20 cellular contexts compared by ENCODE assay signal in genomic region chr4:152104846-152105462, GRCh38.
DNase-seq lines count a peak whose midpoint lies in the region; ATAC-seq and TF ChIP-seq lines count a peak whose summit lies in the region.
"Had no signal": no experiment of that assay in that cellular context is flagged by ENCODE, and none has a peak within 500 bp of the region (broad histone marks: within the 10 kb centered on the region; RNA-seq: fewer than 3 reads in every experiment).

No MANE protein-coding gene starts in this region.

- no peak overlapping the region for H3K4me3 Mint-ChIP-seq in activated CD8-positive, alpha-beta T cell treated with anti-CD3 and anti-CD28 coated beads for 36 hours
- H3K4me3 Mint-ChIP-seq in activated CD8-positive, alpha-beta T cell treated with anti-CD3 and anti-CD28 coated beads, Interleukin-2, amount 10 ng/mL, durations not matched to agents 7 days and 5 days: no peak overlapping the region
- H3K4me3 Mint-ChIP-seq in chondrocyte (ENCODE audit: unreplicated experiment) (no peak overlapping the region), neural progenitor cell (no peak overlapping the region)
- H3K4me3 Mint-ChIP-seq: memory B cell had no signal

- H3K27me3 ChIP-seq in Loucy (ENCODE audit: insufficient read depth, low read length, poor library complexity, severe bottlenecking) (no peaks in the 10 kb centered on the region), neural progenitor cell (no peaks in the 10 kb centered on the region)
- H3K27me3 ChIP-seq: esophagus squamous epithelium, right atrium auricular region, stomach, uterus had no signal

- H3K4me2 ChIP-seq in Loucy (ENCODE audit: low read depth, low read length, poor library complexity, severe bottlenecking) (no peak overlapping the region), neural progenitor cell (no peak overlapping the region)

- no peaks in the 10 kb centered on the region for H3K27me3 Mint-ChIP-seq in activated CD8-positive, alpha-beta T cell treated with anti-CD3 and anti-CD28 coated beads for 36 hours
- no peaks in the 10 kb centered on the region for H3K27me3 Mint-ChIP-seq in activated CD8-positive, alpha-beta T cell treated with anti-CD3 and anti-CD28 coated beads, Interleukin-2, amount 10 ng/mL, durations not matched to agents 7 days and 5 days (ENCODE audit: low read depth)
- no peaks in the 10 kb centered on the region for H3K27me3 Mint-ChIP-seq in chondrocyte (ENCODE audit: low read depth)
- H3K27me3 Mint-ChIP-seq in neural progenitor cell (ENCODE audit: insufficient read depth, low read depth): peaks cover 14% of the 10 kb centered on the region

- H3K9ac ChIP-seq in Loucy (ENCODE audit: low read depth, low read length, poor library complexity, severe bottlenecking) (peak overlapping the region; percentile 23), neural progenitor cell (no peak overlapping the region)

- H3K9me3 ChIP-seq in Loucy (ENCODE audit: insufficient read depth, low read depth, low read length) (no peaks in the 10 kb centered on the region), neural progenitor cell (ENCODE audit: low read depth) (no peaks in the 10 kb centered on the region)
- H3K9me3 ChIP-seq: A549, esophagus squamous epithelium, right atrium auricular region, stomach, uterus had no signal

- H3K4me3 ChIP-seq in Loucy (ENCODE audit: low read length, poor library complexity, severe bottlenecking) (no peak overlapping the region), neural progenitor cell (no peak overlapping the region)
- H3K4me3 ChIP-seq: A549, esophagus squamous epithelium, right atrium auricular region, stomach, uterus had no signal

- TF ChIP-seq CTCF in activated CD8-positive, alpha-beta T cell treated with anti-CD3 and anti-CD28 coated beads for 36 hours (IDR thresholded peaks at IDR 0.05): no peak
- TF ChIP-seq CTCF in Loucy (conservative IDR thresholded peaks at IDR 0.05; ENCODE audit: low read length): no peak
- no peak for TF ChIP-seq CTCF in chondrocyte (IDR thresholded peaks at IDR 0.05)
- no peak for TF ChIP-seq CTCF in neural progenitor cell (IDR thresholded peaks at IDR 0.05)

- POLR2A ChIA-PET in activated CD8-positive, alpha-beta T cell treated with anti-CD3 and anti-CD28 coated beads for 36 hours (lab: Charles Lee): interaction anchor here (1.1 kb wide), 1 partner anchor 1003 kb away, joined by 4 read pairs; no protein-coding TSS in a partner anchor
- POLR2A ChIA-PET in activated CD8-positive, alpha-beta T cell treated with anti-CD3 and anti-CD28 coated beads, Interleukin-2, amount 10 ng/mL, durations not matched to agents 7 days and 5 days (lab: Charles Lee): no interaction called here

- no peaks in the 10 kb centered on the region for H3K9me3 Mint-ChIP-seq in activated CD8-positive, alpha-beta T cell treated with anti-CD3 and anti-CD28 coated beads for 36 hours
- no peaks in the 10 kb centered on the region for H3K9me3 Mint-ChIP-seq in activated CD8-positive, alpha-beta T cell treated with anti-CD3 and anti-CD28 coated beads, Interleukin-2, amount 10 ng/mL, durations not matched to agents 7 days and 5 days (ENCODE audit: insufficient read depth)
- H3K9me3 Mint-ChIP-seq in chondrocyte (ENCODE audit: low read depth) (no peaks in the 10 kb centered on the region), neural progenitor cell (no peaks in the 10 kb centered on the region)

- no peaks in the 10 kb centered on the region for H3K9me2 ChIP-seq in Loucy (replicated peaks; ENCODE audit: low read depth, low read length)

- peaks cover 87% of the 10 kb centered on the region for H3K4me1 Mint-ChIP-seq in activated CD8-positive, alpha-beta T cell treated with anti-CD3 and anti-CD28 coated beads for 36 hours (ENCODE audit: low read depth)
- peaks cover 79% of the 10 kb centered on the region for H3K4me1 Mint-ChIP-seq in activated CD8-positive, alpha-beta T cell treated with anti-CD3 and anti-CD28 coated beads, Interleukin-2, amount 10 ng/mL, durations not matched to agents 7 days and 5 days (ENCODE audit: low read depth)
- peaks cover 48% of the 10 kb centered on the region for H3K4me1 Mint-ChIP-seq in chondrocyte (ENCODE audit: low read depth)
- H3K4me1 Mint-ChIP-seq in neural progenitor cell: peaks cover 43% of the 10 kb centered on the region

- H3K4me1 ChIP-seq in Loucy (ENCODE audit: insufficient read depth, low read length, poor library complexity, severe bottlenecking) (peaks cover 87% of the 10 kb centered on the region), neural progenitor cell (no peaks in the 10 kb centered on the region)
- H3K4me1 ChIP-seq: uterus had no signal

- H3F3A ChIP-seq in Loucy (ENCODE audit: low read depth) (peaks cover 10% of the 10 kb centered on the region), neural progenitor cell (ENCODE audit: low read depth) (no peaks in the 10 kb centered on the region)

- intact Hi-C loops in activated CD8-positive, alpha-beta T cell treated with anti-CD3 and anti-CD28 coated beads for 36 hours (cut with micrococcal nuclease): no loop called here

- H3K36me3 Mint-ChIP-seq in activated CD8-positive, alpha-beta T cell treated with anti-CD3 and anti-CD28 coated beads for 36 hours (ENCODE audit: low read depth): peaks cover 12% of the 10 kb centered on the region
- H3K36me3 Mint-ChIP-seq in activated CD8-positive, alpha-beta T cell treated with anti-CD3 and anti-CD28 coated beads, Interleukin-2, amount 10 ng/mL, durations not matched to agents 7 days and 5 days (ENCODE audit: low read depth): peaks cover 46% of the 10 kb centered on the region
- no peaks in the 10 kb centered on the region for H3K36me3 Mint-ChIP-seq in chondrocyte (ENCODE audit: low read depth)
- H3K36me3 Mint-ChIP-seq in neural progenitor cell: no peaks in the 10 kb centered on the region
- H3K36me3 Mint-ChIP-seq: memory B cell had no signal

- H3K79me2 ChIP-seq in Loucy (ENCODE audit: insufficient read depth, low read length) (no peaks in the 10 kb centered on the region; the same call in 1 of the 2 replicates), neural progenitor cell (ENCODE audit: low read depth) (no peaks in the 10 kb centered on the region)

- no peak for ATAC-seq in activated CD8-positive, alpha-beta T cell treated with anti-CD3 and anti-CD28 coated beads for 36 hours
- no peak for ATAC-seq in activated CD8-positive, alpha-beta T cell treated with anti-CD3 and anti-CD28 coated beads, Interleukin-2, amount 10 ng/mL, durations not matched to agents 7 days and 5 days

- no peaks in the 10 kb centered on the region for H3K36me3 ChIP-seq in Loucy (ENCODE audit: insufficient read depth, low read length)
- H3K36me3 ChIP-seq in neural progenitor cell: no peaks in the 10 kb centered on the region
- H3K36me3 ChIP-seq: esophagus squamous epithelium, right atrium auricular region, stomach, uterus had no signal

- no peaks in the 10 kb centered on the region for H4K20me1 ChIP-seq in Loucy (ENCODE audit: insufficient read depth, low read length, poor library complexity, severe bottlenecking)
- H4K20me1 ChIP-seq in neural progenitor cell (ENCODE audit: low read depth): no peaks in the 10 kb centered on the region

- no peak for DNase-seq in activated CD8-positive, alpha-beta T cell treated with anti-CD3 and anti-CD28 coated beads for 36 hours
- DNase-seq in activated CD8-positive, alpha-beta T cell treated with anti-CD3 and anti-CD28 coated beads, Interleukin-2, amount 10 ng/mL, durations not matched to agents 7 days and 5 days: no peak
- DNase-seq in chondrocyte (ENCODE audit: low spot score) (no peak), neural progenitor cell (ENCODE audit: low spot score) (no peak), NCI-H2196 treated with DMSO at 0.1 percent for 48 hours (lab: John Stamatoyannopoulos, UW; ENCODE audit: unreplicated experiment) (no peak), cortex of kidney (lab: John Stamatoyannopoulos, UW) (no peak)
- DNase-seq in activated CD4-positive, alpha-beta T cell treated with anti-CD3 and anti-CD28 coated beads, Interleukin-2, amount 50 U/mL, for 48 hours: no peak
- DNase-seq: activated gamma-delta T cell; esophagus squamous epithelium; islet precursor cell; NCI-H1417 treated with DMSO at 0.1 percent for 48 hours; NCI-H345; stimulated activated CD4-positive, alpha-beta T cell treated with anti-CD3 and anti-CD28 coated beads, Interleukin-15, amount 100 ng/mL, for 24 hours; stomach; T-helper 1 cell; uterus had no signal

- H3K27ac ChIP-seq in neural progenitor cell: no peak overlapping the region
- H3K27ac ChIP-seq: right atrium auricular region, uterus had no signal

- H2AFZ ChIP-seq in Loucy (ENCODE audit: low read length) (no peak overlapping the region), neural progenitor cell (replicated peaks) (peak overlapping the region; percentile 71)

- H3K27ac Mint-ChIP-seq in activated CD8-positive, alpha-beta T cell treated with anti-CD3 and anti-CD28 coated beads for 36 hours: peak overlapping the region; percentile 96
- no peak overlapping the region for H3K27ac Mint-ChIP-seq in activated CD8-positive, alpha-beta T cell treated with anti-CD3 and anti-CD28 coated beads, Interleukin-2, amount 10 ng/mL, durations not matched to agents 7 days and 5 days
- peak overlapping the region; percentile 27 for H3K27ac Mint-ChIP-seq in chondrocyte (ENCODE audit: unreplicated experiment)
- no peak overlapping the region for H3K27ac Mint-ChIP-seq in neural progenitor cell
- H3K27ac Mint-ChIP-seq: memory B cell had no signal

- CTCF ChIA-PET in activated CD8-positive, alpha-beta T cell treated with anti-CD3 and anti-CD28 coated beads for 36 hours (lab: Charles Lee): interaction anchor here (1.7 kb wide), 1 partner anchor 11 kb away, joined by 3 read pairs; no protein-coding TSS in a partner anchor
- CTCF ChIA-PET in activated CD8-positive, alpha-beta T cell treated with anti-CD3 and anti-CD28 coated beads, Interleukin-2, amount 10 ng/mL, durations not matched to agents 7 days and 5 days (lab: Charles Lee): no interaction called here

Comparison
In these comparisons a context has a peak if more than half of its experiments do, and no peak if none do; other contexts are left out.
1. H3K27ac Mint-ChIP-seq: peak in activated CD8-positive, alpha-beta T cell treated with anti-CD3 and anti-CD28 coated beads for 36 hours (single experiment) and chondrocyte (single experiment); none in activated CD8-positive, alpha-beta T cell treated with anti-CD3 and anti-CD28 coated beads, Interleukin-2, amount 10 ng/mL, durations not matched to agents 7 days and 5 days (single experiment) and neural progenitor cell (single experiment).